Comparison of ENCODE assay signal across 24 cellular contexts in the genomic region with DNA sequence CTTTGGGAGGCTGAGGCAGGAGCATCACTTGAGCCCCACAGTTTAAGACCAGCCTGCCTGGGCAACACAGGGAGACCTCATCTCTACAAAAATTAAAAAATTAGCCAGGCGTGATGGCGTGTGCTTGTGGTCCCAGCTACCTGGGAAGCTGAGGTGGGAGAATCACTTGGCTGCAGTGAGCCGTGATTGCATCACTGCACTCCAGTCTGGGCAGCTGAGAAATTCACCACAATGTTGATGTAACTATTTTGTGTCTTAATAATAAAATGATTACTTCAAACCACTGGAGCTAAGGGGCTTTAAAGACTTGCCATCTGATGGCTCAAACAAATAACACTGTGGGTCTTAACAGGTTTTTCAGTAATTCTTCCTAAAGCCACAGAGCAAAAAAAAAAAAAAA. TPM values are rescaled to one million over a fixed set of nuclear protein-coding genes. Genes with fewer than 3 reads are reported as not detected.
A peak's percentile ranks its signal among the peaks of the same experiment; 100 is the strongest.
DNase-seq lines count a peak whose midpoint lies in the region; FAIRE-seq and TF ChIP-seq lines count a peak whose summit lies in the region.
"Had no signal": no experiment of that assay in that cellular context is flagged by ENCODE, and none has a peak within 500 bp of the region (broad histone marks: within the 10 kb centered on the region; RNA-seq: fewer than 3 reads in every experiment).

No MANE protein-coding gene starts in this region.

- dilution Hi-C loops in endothelial cell of umbilical vein (cut with MboI; ENCODE audit: extremely low pct_ligation_motif_present, low sequenced_read_pairs): no loop called here

- no peak overlapping the region for H3K27ac ChIP-seq in endothelial cell of umbilical vein (ENCODE audit: insufficient read depth, low read depth, low read length)
- no peak overlapping the region for H3K27ac ChIP-seq in adrenal gland
- H3K27ac ChIP-seq: SJCRH30 had no signal

- TF ChIP-seq POLR2A in endothelial cell of umbilical vein (IDR thresholded peaks at IDR 0.05; ENCODE audit: low read depth, low read length): no peak
- TF ChIP-seq POLR2A in adrenal gland (IDR thresholded peaks at IDR 0.05): no peak

- H4K20me1 ChIP-seq in endothelial cell of umbilical vein (replicated peaks; ENCODE audit: control insufficient read depth, extremely low read depth, insufficient read depth, low read length): peaks cover 19% of the 10 kb centered on the region

- DNase-seq in GM19239 (ENCODE audit: insufficient read length, low spot score) (no peak), amniotic epithelial cell (ENCODE audit: low read depth) (peak; percentile 62), endothelial cell of umbilical vein (ENCODE audit: low read depth, low spot score) (no peak), kidney tubule cell (ENCODE audit: low spot score) (peak; percentile 51), AG08396 (ENCODE audit: low spot score) (no peak), D341Med (ENCODE audit: low spot score) (no peak), adrenal gland (no peak)
- DNase-seq in stimulated activated CD8-positive, alpha-beta memory T cell treated with anti-CD3 and anti-CD28 coated beads, Interleukin-4, amount 100 ng/mL, for 48 hours: no peak
- DNase-seq: AML-193; C1 segment of cervical spinal cord; CD8-positive, alpha-beta T cell; DMS153; H9; HFFc6; KG1; MV-4-11; NCI-H1105 treated with DMSO at 0.1 percent for 48 hours; NCI-H2029 treated with DMSO at 0.1 percent for 48 hours; NCI-H2171 treated with DMSO at 0.1 percent for 48 hours; NCI-H524 treated with DMSO at 0.1 percent for 48 hours; NCI-H82; SJCRH30 had no signal

- H3K4me3 ChIP-seq in endothelial cell of umbilical vein (replicated peaks in 1 of 3; ENCODE audit: insufficient read depth in 1 of 3, low read depth in 1 of 3, low read length in 3 of 3): no peak overlapping the region
- H3K4me3 ChIP-seq in adrenal gland: no peak overlapping the region
- H3K4me3 ChIP-seq: SJCRH30 had no signal

- POLR2A ChIA-PET in endothelial cell of umbilical vein (lab: Charles Lee): no interaction called here

- H3K9ac ChIP-seq in endothelial cell of umbilical vein (replicated peaks; ENCODE audit: extremely low read depth, insufficient read depth, low read length): no peak overlapping the region

- H3K9me3 ChIP-seq in endothelial cell of umbilical vein (replicated peaks; ENCODE audit: control insufficient read depth, insufficient read depth, low read length) (no peaks in the 10 kb centered on the region), adrenal gland (replicated peaks in 1 of 3) (no peaks in the 10 kb centered on the region)
- H3K9me3 ChIP-seq: SJCRH30 had no signal

- H3K4me2 ChIP-seq in endothelial cell of umbilical vein (ENCODE audit: insufficient read depth, low read length): no peak overlapping the region

- peaks cover 91% of the 10 kb centered on the region for H3K79me2 ChIP-seq in endothelial cell of umbilical vein (ENCODE audit: control insufficient read depth, insufficient read depth, low read length)

- 89 to 94% (median 92%) methylated on average over 3 of the region's 3 CpGs for WGBS in adrenal gland, 4 donors

- no peak overlapping the region for H2AFZ ChIP-seq in endothelial cell of umbilical vein (ENCODE audit: low read depth, low read length)

- CTCF ChIA-PET in endothelial cell of umbilical vein (lab: Charles Lee): no interaction called here

- FAIRE-seq in GM19239 (lab: Jason Lieb, UNC) (peak; percentile 4), endothelial cell of umbilical vein (lab: Jason Lieb, UNC) (peak; percentile 55)
- FAIRE-seq: HepG2, RCC 7860 had no signal

- H3K27me3 ChIP-seq in endothelial cell of umbilical vein (ENCODE audit: control insufficient read depth in 2 of 2, insufficient read depth in 2 of 2, low read length in 2 of 2) (no peaks in the 10 kb centered on the region), adrenal gland (no peaks in the 10 kb centered on the region)
- H3K27me3 ChIP-seq: SJCRH30 had no signal

- TF ChIP-seq CTCF in endothelial cell of umbilical vein (IDR thresholded peaks at IDR 0.05; ENCODE audit: extremely low read depth in 1 of 2, insufficient read depth in 1 of 2, low read depth in 1 of 2, low read length in 2 of 2): no peak
- no peak for TF ChIP-seq CTCF in adrenal gland (IDR thresholded peaks at IDR 0.05)

- BruUV-seq in endothelial cell of umbilical vein (replicated peaks; lab: Mats Ljungman, UMichigan): no TSS peak

- H3K36me3 ChIP-seq in endothelial cell of umbilical vein (ENCODE audit: control insufficient read depth in 2 of 2, extremely low read depth in 1 of 2, insufficient read depth in 2 of 2, low read length in 2 of 2): peaks cover 16 to 42% of the 10 kb centered on the region in 2 experiments
- H3K36me3 ChIP-seq in adrenal gland (replicated peaks in 1 of 2): peaks cover 0 to 46% of the 10 kb centered on the region in 2 donors

- H3K4me1 ChIP-seq in endothelial cell of umbilical vein (ENCODE audit: control insufficient read depth, extremely low read depth, insufficient read depth, low read length) (no peaks in the 10 kb centered on the region), adrenal gland (replicated peaks in 1 of 2) (peaks cover 0 to 6% of the 10 kb centered on the region in 2 donors)
- H3K4me1 ChIP-seq: SJCRH30 had no signal

- intact Hi-C loops in endothelial cell of umbilical vein (cut with micrococcal nuclease) (no loop called here), adrenal gland (cut with DNase I) (no loop called here)

- H3K9me1 ChIP-seq in endothelial cell of umbilical vein (replicated peaks; ENCODE audit: control insufficient read depth, extremely low read depth, insufficient read depth, low read length): no peaks in the 10 kb centered on the region

TF ChIP-seq in endothelial cell of umbilical vein, 7 proteins besides CTCF, POLR2A, EP300 and RAD21:
- TF ChIP-seq EZH2 (IDR thresholded peaks at IDR 0.05; ENCODE audit: borderline replicate concordance, low read depth, low read length, severe bottlenecking): no peak
- TF ChIP-seq FOS (IDR thresholded peaks at IDR 0.05; ENCODE audit: borderline replicate concordance, insufficient read depth, low read length): no peak
- no peak for TF ChIP-seq JUN (IDR thresholded peaks at IDR 0.05; ENCODE audit: borderline replicate concordance, insufficient read depth, insufficient read length, low read depth)
- TF ChIP-seq, protein P1, sequence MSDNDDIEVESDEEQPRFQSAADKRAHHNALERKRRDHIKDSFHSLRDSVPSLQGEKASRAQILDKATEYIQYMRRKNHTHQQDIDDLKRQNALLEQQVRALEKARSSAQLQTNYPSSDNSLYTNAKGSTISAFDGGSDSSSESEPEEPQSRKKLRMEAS (IDR thresholded peaks at IDR 0.05; ENCODE audit: insufficient read depth, insufficient read length): no peak
- no peak for TF ChIP-seq GATA2 (IDR thresholded peaks at IDR 0.05; ENCODE audit: insufficient read depth, insufficient read length, low read depth, low read length)
- no peak for TF ChIP-seq POLR2AphosphoS5 (IDR thresholded peaks at IDR 0.05; ENCODE audit: insufficient read depth, low read depth, low read length)
- TF ChIP-seq MYC (IDR thresholded peaks at IDR 0.05; ENCODE audit: low read depth, low read length): no peak
TF ChIP-seq in endothelial cell of umbilical vein: peak in this region for 0.

RNA-seq across cellular contexts. Expression of a gene that starts 10.8 kb away (rescaled TPM):
- 263 and 273 TPM in 2 replicates for total RNA-seq in endothelial cell of umbilical vein
- 127 and 157 TPM in 2 replicates for polyA plus RNA-seq in endothelial cell of umbilical vein
- 144 and 156 TPM in 2 replicates for polyA plus RNA-seq in endothelial cell of umbilical vein (2011; cell fraction: cytosol; rRNA removed)
- 51.7 and 53.8 TPM in 2 replicates for polyA plus RNA-seq in endothelial cell of umbilical vein (2011; cell fraction: nucleus; rRNA removed)
- 192 and 238 TPM in 2 replicates for polyA plus RNA-seq in endothelial cell of umbilical vein (2012)
- polyA minus RNA-seq in endothelial cell of umbilical vein: 71.9 and 111 TPM in 2 replicates
- polyA minus RNA-seq in endothelial cell of umbilical vein (2011; cell fraction: cytosol; rRNA and poly(A)+ RNA removed): 140 TPM
- polyA minus RNA-seq in endothelial cell of umbilical vein (2011; cell fraction: nucleus; rRNA and poly(A)+ RNA removed): 33.5 and 51.1 TPM in 2 replicates
- total RNA-seq in adrenal gland: 100 to 1,000 TPM in 4 of 8 donors, 10 to 100 TPM in 4; 39.6 to 217 (median 110) TPM
- polyA plus RNA-seq in adrenal gland: 100 to 1,000 TPM; 133 to 208 (median 161) TPM

RNA-seq across cellular contexts. Expression of a gene that starts 11.2 kb away (rescaled TPM):
- total RNA-seq in endothelial cell of umbilical vein: 52.1 and 55.2 TPM in 2 replicates
- 39.8 and 40.8 TPM in 2 replicates for polyA plus RNA-seq in endothelial cell of umbilical vein
- 34.5 and 37.5 TPM in 2 replicates for polyA plus RNA-seq in endothelial cell of umbilical vein (2011; cell fraction: cytosol; rRNA removed)
- 34.1 and 42.7 TPM in 2 replicates for polyA plus RNA-seq in endothelial cell of umbilical vein (2011; cell fraction: nucleus; rRNA removed)
- polyA plus RNA-seq in endothelial cell of umbilical vein (2012): 26.8 and 32.5 TPM in 2 replicates
- 147 and 153 TPM in 2 replicates for polyA minus RNA-seq in endothelial cell of umbilical vein
- 75.0 TPM for polyA minus RNA-seq in endothelial cell of umbilical vein (2011; cell fraction: cytosol; rRNA and poly(A)+ RNA removed)
- 41.5 and 58.3 TPM in 2 replicates for polyA minus RNA-seq in endothelial cell of umbilical vein (2011; cell fraction: nucleus; rRNA and poly(A)+ RNA removed)
- total RNA-seq in adrenal gland: 10 to 100 TPM; 67.2 to 93.9 (median 73.7) TPM
- 10 to 100 TPM; 17.7 to 58.5 (median 23.8) TPM for polyA plus RNA-seq in adrenal gland

Comparison
In these comparisons a context has a peak if more than half of its experiments do, and no peak if none do; other contexts are left out.
1. DNase-seq: peak in amniotic epithelial cell (single experiment) and kidney tubule cell (single experiment); none in GM19239 (single experiment), endothelial cell of umbilical vein (single experiment), AG08396 (single experiment), D341Med (single experiment), adrenal gland (0 of 7) and stimulated activated CD8-positive, alpha-beta memory T cell treated with anti-CD3 and anti-CD28 coated beads, Interleukin-4, amount 100 ng/mL, for 48 hours (single experiment).